ENCODE assay signal across 8 cellular contexts in genomic region chr2:108447947-108448677, GRCh38. TPM values are rescaled to one million over a fixed set of nuclear protein-coding genes. Genes with fewer than 3 reads are reported as not detected.
A peak's percentile ranks its signal among the peaks of the same experiment; 100 is the strongest.
DNase-seq lines count a peak whose midpoint lies in the region; ATAC-seq and TF ChIP-seq lines count a peak whose summit lies in the region.

No MANE protein-coding gene starts in this region.

- in situ Hi-C loops in transverse colon (cut with MboI; ENCODE audit: low pct_ligation_motif_present in 1 of 4, low pct_unique_long_range_greater_than_20kb in 1 of 4, low sequenced_read_pairs in 3 of 4): no loop called here

- no peaks in the 10 kb centered on the region for H3K9me3 ChIP-seq in CD8-positive, alpha-beta memory T cell (ENCODE audit: low read length)
- H3K9me3 ChIP-seq in HUES6 (ENCODE audit: control insufficient read depth, insufficient read depth, low read depth, low read length): peaks cover 10% of the 10 kb centered on the region
- no peaks in the 10 kb centered on the region for H3K9me3 ChIP-seq in ascending aorta
- no peaks in the 10 kb centered on the region for H3K9me3 ChIP-seq in liver (ENCODE audit: control insufficient read depth in 4 of 4, low read length in 3 of 4)
- H3K9me3 ChIP-seq in transverse colon: no peaks in the 10 kb centered on the region

- H3K27ac ChIP-seq in CD8-positive, alpha-beta memory T cell (ENCODE audit: low read depth, low read length): peak overlapping the region; percentile 99
- H3K27ac ChIP-seq in HUES6 (ENCODE audit: low read depth, low read length) (peak overlapping the region; percentile 85), ascending aorta (peak overlapping the region; percentile 79 to 88), liver (ENCODE audit: low read depth in 1 of 2, low read length in 2 of 2) (peak overlapping the region; percentile 86 to 88), transverse colon (peak overlapping the region; percentile 87 to 96 (median 90))

- POLR2A ChIA-PET in CD8-positive, alpha-beta memory T cell (lab: Charles Lee): interaction anchor here (0.8 to 0.9 kb wide), 2 partner anchors 11 to 85 kb away, joined by 4 to 7 read pairs; no protein-coding TSS in a partner anchor

- H3K9ac ChIP-seq in HUES6 (ENCODE audit: low read length): peak overlapping the region; percentile 92
- H3K9ac ChIP-seq in liver (ENCODE audit: low read depth in 1 of 2, low read length in 2 of 2): peak overlapping the region; percentile 51 to 56

- no peak for TF ChIP-seq CTCF in ascending aorta (IDR thresholded peaks at IDR 0.05)
- no peak for TF ChIP-seq CTCF in liver (IDR thresholded peaks at IDR 0.05; ENCODE audit: low read depth, low read length, missing input control)
- no peak for TF ChIP-seq CTCF in transverse colon (IDR thresholded peaks at IDR 0.05)

- TF ChIP-seq POLR2A in transverse colon (IDR thresholded peaks at IDR 0.05): no peak

- no peaks in the 10 kb centered on the region for H3K9me3 Mint-ChIP-seq in CD8-positive, alpha-beta memory T cell

- intact Hi-C loops in ascending aorta (cut with DNase I): loop anchor here (2.0 kb wide), 2 partner anchors 87 to 139 kb away; partner anchors contain the start of gene LIMS1
- intact Hi-C loops in transverse colon (cut with DNase I; ENCODE audit: low total_unique reads): no loop called here

- H3K36me3 ChIP-seq in CD8-positive, alpha-beta memory T cell (ENCODE audit: insufficient read depth, low read length): no peaks in the 10 kb centered on the region
- H3K36me3 ChIP-seq in HUES6 (ENCODE audit: control insufficient read depth, insufficient read depth, low read length): peaks cover 19% of the 10 kb centered on the region
- H3K36me3 ChIP-seq in ascending aorta: peaks cover 7 to 11% of the 10 kb centered on the region in 2 donors
- H3K36me3 ChIP-seq in liver (ENCODE audit: control insufficient read depth in 4 of 4, insufficient read depth in 3 of 4, low read depth in 1 of 4, low read length in 3 of 4): peaks cover 0 to 4% (median 3%) of the 10 kb centered on the region in 4 donors
- H3K36me3 ChIP-seq in transverse colon: peaks cover 0 to 5% (median 2%) of the 10 kb centered on the region in 4 donors

- peaks cover 3 to 43% (median 9%) of the 10 kb centered on the region in 3 donors for H3K36me3 Mint-ChIP-seq in CD8-positive, alpha-beta memory T cell

- peaks cover 22% of the 10 kb centered on the region for H3K4me1 ChIP-seq in CD8-positive, alpha-beta memory T cell (ENCODE audit: insufficient read depth, low read length)
- H3K4me1 ChIP-seq in HUES6 (ENCODE audit: control insufficient read depth, insufficient read depth, low read length) (peaks cover 11% of the 10 kb centered on the region; the same call in 1 of the 2 replicates), ascending aorta (peaks cover 0 to 3% of the 10 kb centered on the region in 2 donors), liver (ENCODE audit: control insufficient read depth in 4 of 4, insufficient read depth in 4 of 4, low read length in 3 of 4) (peaks cover 2 to 15% (median 13%) of the 10 kb centered on the region in 4 donors), transverse colon (peaks cover 0 to 37% (median 20%) of the 10 kb centered on the region in 4 donors)

- ATAC-seq in HG03469 (IDR thresholded peaks at IDR 0.05; ENCODE audit: unreplicated experiment) (no peak), HG02623 (IDR thresholded peaks at IDR 0.05; ENCODE audit: unreplicated experiment) (no peak)

- peak overlapping the region; percentile 97 to 100 (median 99) for H3K27ac Mint-ChIP-seq in CD8-positive, alpha-beta memory T cell

- no peak for TF ChIP-seq EP300 in transverse colon (IDR thresholded peaks at IDR 0.05; ENCODE audit: low read depth)

- WGBS in liver: 40% methylated on average over 23 of the region's 23 CpGs
- WGBS in transverse colon (ENCODE audit: low coverage in 1 of 2), 2 donors: 37 to 67% methylated on average over 6 to 23 of the region's 23 CpGs

- H3K4me3 ChIP-seq in CD8-positive, alpha-beta memory T cell (ENCODE audit: low read length): peak overlapping the region; percentile 100
- H3K4me3 ChIP-seq in HUES6 (ENCODE audit: low read depth, low read length): peak overlapping the region; percentile 92
- peak overlapping the region; percentile 56 to 77 for H3K4me3 ChIP-seq in ascending aorta
- H3K4me3 ChIP-seq in liver (ENCODE audit: low read depth in 1 of 3, low read length in 3 of 3): peak overlapping the region; percentile 77 to 90 (median 86)
- H3K4me3 ChIP-seq in transverse colon: peak overlapping the region; percentile 35 to 93 (median 61)

- no peaks in the 10 kb centered on the region for H3K27me3 ChIP-seq in CD8-positive, alpha-beta memory T cell (ENCODE audit: insufficient read depth, low read length, poor library complexity, severe bottlenecking)
- H3K27me3 ChIP-seq in HUES6 (ENCODE audit: control insufficient read depth, insufficient read depth, low read length): no peaks in the 10 kb centered on the region
- no peaks in the 10 kb centered on the region for H3K27me3 ChIP-seq in ascending aorta
- no peaks in the 10 kb centered on the region for H3K27me3 ChIP-seq in liver (ENCODE audit: control insufficient read depth in 4 of 4, insufficient read depth in 4 of 4, low read length in 3 of 4)
- H3K27me3 ChIP-seq in transverse colon: no peaks in the 10 kb centered on the region

- DNase-seq in CD8-positive, alpha-beta memory T cell: no peak
- no peak for DNase-seq in ascending aorta (ENCODE audit: low spot score in 2 of 2)
- peak; percentile 39 for DNase-seq in transverse colon
- DNase-seq in NCI-H2081 treated with DMSO at 0.1 percent for 48 hours (lab: John Stamatoyannopoulos, UW): no peak

- TF ChIP-seq RAD21 in liver (IDR thresholded peaks at IDR 0.05): no peak

- CTCF ChIA-PET in CD8-positive, alpha-beta memory T cell (lab: Charles Lee): no interaction called here

- H3K4me1 Mint-ChIP-seq in CD8-positive, alpha-beta memory T cell: peaks cover 34 to 48% (median 43%) of the 10 kb centered on the region in 3 donors

- H3K4me3 Mint-ChIP-seq in CD8-positive, alpha-beta memory T cell: peak overlapping the region; percentile 92 to 100 (median 97)

- peaks cover 0 to 2% of the 10 kb centered on the region in 2 donors for H3K27me3 Mint-ChIP-seq in CD8-positive, alpha-beta memory T cell

TF ChIP-seq in liver, 16 proteins besides CTCF, POLR2A, EP300 and RAD21 (continues in another document):
- TF ChIP-seq HNF4G (IDR thresholded peaks at IDR 0.05) (no peak), RXRA (IDR thresholded peaks at IDR 0.05) (no peak), JUND (IDR thresholded peaks at IDR 0.05) (no peak), GABPA (IDR thresholded peaks at IDR 0.05 in 1 of 2, conservative IDR thresholded peaks at IDR 0.05 in 1 of 2) (no peak), SP1 (IDR thresholded peaks at IDR 0.05) (no peak), FOXA2 (IDR thresholded peaks at IDR 0.05) (no peak), HNF4A (conservative IDR thresholded peaks at IDR 0.05) (no peak), MAX (IDR thresholded peaks at IDR 0.05) (no peak), FOXA1 (IDR thresholded peaks at IDR 0.05) (no peak), TAF1 (conservative IDR thresholded peaks at IDR 0.05) (no peak)
- TF ChIP-seq, protein P1, sequence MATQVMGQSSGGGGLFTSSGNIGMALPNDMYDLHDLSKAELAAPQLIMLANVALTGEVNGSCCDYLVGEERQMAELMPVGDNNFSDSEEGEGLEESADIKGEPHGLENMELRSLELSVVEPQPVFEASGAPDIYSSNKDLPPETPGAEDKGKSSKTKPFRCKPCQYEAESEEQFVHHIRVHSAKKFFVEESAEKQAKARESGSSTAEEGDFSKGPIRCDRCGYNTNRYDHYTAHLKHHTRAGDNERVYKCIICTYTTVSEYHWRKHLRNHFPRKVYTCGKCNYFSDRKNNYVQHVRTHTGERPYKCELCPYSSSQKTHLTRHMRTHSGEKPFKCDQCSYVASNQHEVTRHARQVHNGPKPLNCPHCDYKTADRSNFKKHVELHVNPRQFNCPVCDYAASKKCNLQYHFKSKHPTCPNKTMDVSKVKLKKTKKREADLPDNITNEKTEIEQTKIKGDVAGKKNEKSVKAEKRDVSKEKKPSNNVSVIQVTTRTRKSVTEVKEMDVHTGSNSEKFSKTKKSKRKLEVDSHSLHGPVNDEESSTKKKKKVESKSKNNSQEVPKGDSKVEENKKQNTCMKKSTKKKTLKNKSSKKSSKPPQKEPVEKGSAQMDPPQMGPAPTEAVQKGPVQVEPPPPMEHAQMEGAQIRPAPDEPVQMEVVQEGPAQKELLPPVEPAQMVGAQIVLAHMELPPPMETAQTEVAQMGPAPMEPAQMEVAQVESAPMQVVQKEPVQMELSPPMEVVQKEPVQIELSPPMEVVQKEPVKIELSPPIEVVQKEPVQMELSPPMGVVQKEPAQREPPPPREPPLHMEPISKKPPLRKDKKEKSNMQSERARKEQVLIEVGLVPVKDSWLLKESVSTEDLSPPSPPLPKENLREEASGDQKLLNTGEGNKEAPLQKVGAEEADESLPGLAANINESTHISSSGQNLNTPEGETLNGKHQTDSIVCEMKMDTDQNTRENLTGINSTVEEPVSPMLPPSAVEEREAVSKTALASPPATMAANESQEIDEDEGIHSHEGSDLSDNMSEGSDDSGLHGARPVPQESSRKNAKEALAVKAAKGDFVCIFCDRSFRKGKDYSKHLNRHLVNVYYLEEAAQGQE (IDR thresholded peaks at IDR 0.05): no peak
- TF ChIP-seq, protein P2, sequence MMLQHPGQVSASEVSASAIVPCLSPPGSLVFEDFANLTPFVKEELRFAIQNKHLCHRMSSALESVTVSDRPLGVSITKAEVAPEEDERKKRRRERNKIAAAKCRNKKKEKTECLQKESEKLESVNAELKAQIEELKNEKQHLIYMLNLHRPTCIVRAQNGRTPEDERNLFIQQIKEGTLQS (IDR thresholded peaks at IDR 0.05): no peak

RNA-seq across cellular contexts. Expression of gene GCC2, which starts 0.9 kb away (rescaled TPM):
- 10 to 100 TPM; 40.9 to 49.0 TPM for total RNA-seq in CD8-positive, alpha-beta memory T cell
- 92.9 TPM for polyA plus RNA-seq in CD8-positive, alpha-beta memory T cell
- total RNA-seq in ascending aorta: 7.6 TPM
- 10 to 100 TPM; 18.2 to 21.7 TPM for total RNA-seq in liver
- 10 to 100 TPM in 1 of 2 donors, 1 to 10 TPM in 1; 4.8 to 26.1 TPM for polyA plus RNA-seq in liver
- 100 to 1,000 TPM in 1 of 4 donors, 10 to 100 TPM in 3; 27.5 to 120 (median 75.9) TPM for total RNA-seq in transverse colon
